In the genomic region with DNA sequence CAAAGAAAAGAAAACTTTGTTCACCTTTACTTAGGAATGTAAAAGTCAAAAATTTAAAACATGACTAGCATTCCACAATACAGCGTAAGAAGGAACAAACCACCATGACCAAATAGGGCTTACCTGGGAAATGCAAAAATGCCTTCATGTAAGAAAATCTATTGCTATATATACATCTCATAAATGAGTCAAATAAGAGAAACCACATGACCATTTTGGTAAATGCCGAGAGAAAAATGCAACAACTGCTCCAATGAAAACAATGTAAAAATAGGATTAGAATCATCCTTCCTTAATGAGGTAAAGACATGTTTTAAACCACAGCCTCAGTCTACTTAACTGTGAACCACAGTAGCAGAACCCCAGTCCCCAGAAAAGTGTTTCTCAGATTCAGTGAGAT, we compare ENCODE assay signal across 10 cellular contexts. TPM values are rescaled to one million over a fixed set of nuclear protein-coding genes. Genes with fewer than 3 reads are reported as not detected.
A peak's percentile ranks its signal among the peaks of the same experiment; 100 is the strongest.
DNase-seq lines count a peak whose midpoint lies in the region; ATAC-seq and TF ChIP-seq lines count a peak whose summit lies in the region.
"Had no signal": no experiment of that assay in that cellular context is flagged by ENCODE, and none has a peak within 500 bp of the region (broad histone marks: within the 10 kb centered on the region; RNA-seq: fewer than 3 reads in every experiment).

No MANE protein-coding gene starts in this region.

- POLR2A ChIA-PET in AG04450 (lab: Yijun Ruan, JAX), result interaction anchor here (1.0 to 2.1 kb wide), 4 partner anchors 21 to 145 kb away, joined by 4 to 17 read pairs (median 8); a partner anchor contains a TSS

- H3K36me3 Mint-ChIP-seq in nephron progenitor cell (ENCODE audit: low read depth), result peaks cover 9% of the 10 kb centered on the region

- H3K4me1 Mint-ChIP-seq in nephron progenitor cell, result peaks cover 81% of the 10 kb centered on the region
- H3K4me1 Mint-ChIP-seq: B cell had no signal

- ATAC-seq in GM21381 (IDR thresholded peaks at IDR 0.05; ENCODE audit: unreplicated experiment) (no peak), HG03097 (IDR thresholded peaks at IDR 0.05; ENCODE audit: low FRiP score, unreplicated experiment) (no peak)

- DNase-seq in AG04450 (ENCODE audit: low read depth, low spot score), result peak; percentile 55
- no peak for DNase-seq in SK-N-MC (ENCODE audit: low read depth, low spot score)
- no peak for DNase-seq in epithelial cell of prostate (ENCODE audit: low read depth, low spot score)
- DNase-seq in nephron progenitor cell, result no peak
- no peak for DNase-seq in NOMO-1 treated with dmso at 0.1 percent for 144 hours (lab: John Stamatoyannopoulos, UW; ENCODE audit: unreplicated experiment)
- no peak for DNase-seq in cerebellar cortex (ENCODE audit: low spot score)
- DNase-seq: activated naive CD4-positive, alpha-beta T cell had no signal

- no peak overlapping the region for H3K4me3 Mint-ChIP-seq in nephron progenitor cell
- H3K4me3 Mint-ChIP-seq: B cell had no signal

- H3K27ac Mint-ChIP-seq in nephron progenitor cell, result peak overlapping the region; percentile 93
- H3K27ac Mint-ChIP-seq: B cell had no signal

- CTCF ChIA-PET in AG04450 (lab: Charles Lee), result interaction anchor here (1.4 to 2.6 kb wide), 2 partner anchors 12 to 212 kb away, joined by 6 to 12 read pairs; no protein-coding TSS in a partner anchor

- H3K4me3 ChIP-seq in AG04450 (ENCODE audit: low read depth, low read length) (no peak overlapping the region; the same call in none of the 2 replicates), SK-N-MC (peak overlapping the region; percentile 55)

- peaks cover 6% of the 10 kb centered on the region for H3K27me3 Mint-ChIP-seq in nephron progenitor cell (ENCODE audit: low read depth, poor library complexity)

- no peaks in the 10 kb centered on the region; the same call in 1 of the 2 replicates for H3K9me3 ChIP-seq in AG04450 (ENCODE audit: control insufficient read depth, insufficient read depth, low read length)
- H3K9me3 ChIP-seq in SK-N-MC (ENCODE audit: low read depth, low read length), result no peaks in the 10 kb centered on the region

- H3K9me3 Mint-ChIP-seq in nephron progenitor cell, result no peaks in the 10 kb centered on the region

- no peaks in the 10 kb centered on the region for H3K36me3 ChIP-seq in SK-N-MC (ENCODE audit: insufficient read depth, low read length)

- no peaks in the 10 kb centered on the region for H3K27me3 ChIP-seq in AG04450 (ENCODE audit: control insufficient read depth, insufficient read depth, low read length)

- H3K9ac ChIP-seq in SK-N-MC (ENCODE audit: insufficient read length), result peak overlapping the region; percentile 33

- H3K27ac ChIP-seq in AG04450 (ENCODE audit: low read depth, low read length) (peak overlapping the region; percentile 96), SK-N-MC (peak overlapping the region; percentile 66), epithelial cell of prostate (peak overlapping the region; percentile 78)

- no peak for TF ChIP-seq CTCF in AG04450 (IDR thresholded peaks at IDR 0.05; ENCODE audit: low read depth, low read length)
- no peak for TF ChIP-seq CTCF in nephron progenitor cell (IDR thresholded peaks at IDR 0.05)

RNA-seq across cellular contexts. Expression of a gene that starts 49.4 kb away (rescaled TPM):
- 121 and 155 TPM in 2 replicates for polyA plus RNA-seq in AG04450 (2011; rRNA removed)
- polyA minus RNA-seq in AG04450 (2011; rRNA and poly(A)+ RNA removed), result 69.4 and 78.0 TPM in 2 replicates
